19 cellular contexts compared by ENCODE assay signal in genomic region chr3:157146664-157147082, GRCh38. TPM values are rescaled to one million over a fixed set of nuclear protein-coding genes. Genes with fewer than 3 reads are reported as not detected.
DNase-seq lines count a peak whose midpoint lies in the region; ATAC-seq, FAIRE-seq and TF ChIP-seq lines count a peak whose summit lies in the region.
"Had no signal": no experiment of that assay in that cellular context is flagged by ENCODE, and none has a peak within 500 bp of the region (broad histone marks: within the 10 kb centered on the region; RNA-seq: fewer than 3 reads in every experiment).

No MANE protein-coding gene starts in this region.

- no peaks in the 10 kb centered on the region for H3K23me2 ChIP-seq in H1 (ENCODE audit: low read depth, low read length)

- no peak overlapping the region for H2BK5ac ChIP-seq in H1 (ENCODE audit: low read depth, low read length)

- H3K14ac ChIP-seq in H1 (ENCODE audit: insufficient read length): no peak overlapping the region

- H3K79me1 ChIP-seq in H1 (ENCODE audit: low read depth, low read length): no peaks in the 10 kb centered on the region

- H3K4ac ChIP-seq in H1 (replicated peaks; ENCODE audit: insufficient read length, low read depth, low read length): no peak overlapping the region

- no peak overlapping the region for H3K4me3 ChIP-seq in H1 (ENCODE audit: extremely low read depth in 1 of 4, insufficient read depth in 2 of 4, low read depth in 3 of 4, low read length in 4 of 4)
- H3K4me3 ChIP-seq: dorsolateral prefrontal cortex, SJSA1, stomach, vagina had no signal

- no peak overlapping the region for H2BK15ac ChIP-seq in H1 (ENCODE audit: low read length)

- H3K36me3 ChIP-seq in H1 (ENCODE audit: control insufficient read depth in 2 of 4, insufficient read depth in 4 of 4, low read length in 3 of 4): peaks cover 26 to 73% (median 51%) of the 10 kb centered on the region in 4 experiments

- intact Hi-C loops in activated T-helper 1 cell treated with anti-CD3 and anti-CD28 coated beads, Interleukin-12 subunit alpha, Interleukin-12 subunit beta, Interleukin-2, Interleukin-4 antibody, amounts not matched to agents 30 ng/mL and 10 ng/mL and 1 ng/mL, durations not matched to agents 14 hours and 24 hours and 36 hours (cut with micrococcal nuclease): no loop called here

- no peak for TF ChIP-seq EP300 in H1 (IDR thresholded peaks at IDR 0.05; ENCODE audit: borderline replicate concordance in 1 of 2, low read depth in 2 of 2, low read length in 2 of 2)

- POLR2A ChIA-PET in H1 (lab: Charles Lee; ENCODE audit: partially characterized antibody): interaction anchor here (0.6 to 7.4 kb wide), 9 partner anchors 8 to 1015 kb away, joined by 3 to 50 read pairs (median 5); partner anchors contain the start of gene CCNL1

- H3K79me2 ChIP-seq in H1 (ENCODE audit: control insufficient read depth in 1 of 2, insufficient read depth in 2 of 2, low read length in 2 of 2): no peaks in the 10 kb centered on the region

- TF ChIP-seq CTCF in H1 (IDR thresholded peaks at IDR 0.05; ENCODE audit: control extremely low read depth in 1 of 3, insufficient read depth in 1 of 3, low read depth in 1 of 3, low read length in 3 of 3): no peak

- no peaks in the 10 kb centered on the region for H3K27me3 Mint-ChIP-seq in activated T-helper 1 cell treated with anti-CD3 and anti-CD28 coated beads, Interleukin-12 subunit alpha, Interleukin-12 subunit beta, Interleukin-2, Interleukin-4 antibody, amounts not matched to agents 30 ng/mL and 10 ng/mL and 1 ng/mL, durations not matched to agents 14 hours and 24 hours and 36 hours (ENCODE audit: insufficient read depth)
- H3K27me3 Mint-ChIP-seq in stimulated activated memory B cell treated with anti-CD40 and anti-IgM and Interleukin-4, amounts not matched to agents 10 μg/mL and 1 μg/mL and 100 μg/mL, for 72 hours: no peaks in the 10 kb centered on the region
- H3K27me3 Mint-ChIP-seq: brain had no signal

- TF ChIP-seq POLR2A in H1 (IDR thresholded peaks at IDR 0.05; ENCODE audit: control extremely low read depth in 1 of 2, low read depth in 2 of 2, low read length in 2 of 2): no peak

- H3K56ac ChIP-seq in H1 (replicated peaks; ENCODE audit: insufficient read length, low read depth, low read length): no peak overlapping the region

- H4K20me1 ChIP-seq in H1 (replicated peaks in 1 of 2; ENCODE audit: control insufficient read depth in 1 of 2, insufficient read depth in 2 of 2, low read length in 2 of 2): peaks cover 4 to 5% of the 10 kb centered on the region in 2 experiments

- H3K4me1 ChIP-seq in H1 (replicated peaks in 1 of 4; ENCODE audit: control insufficient read depth in 3 of 4, insufficient read depth in 4 of 4, low read length in 3 of 4): no peaks in the 10 kb centered on the region
- H3K4me1 ChIP-seq: SJSA1, vagina had no signal

- H3K18ac ChIP-seq in H1 (ENCODE audit: extremely low read depth, low read length): no peak overlapping the region

- H3K4me1 Mint-ChIP-seq in stimulated activated effector memory CD8-positive, alpha-beta T cell treated with anti-CD3 and anti-CD28 coated beads, Interleukin-12 subunit alpha, Interleukin-12 subunit beta, amount 100 ng/mL, for 72 hours: peaks cover 19% of the 10 kb centered on the region
- peaks cover 22% of the 10 kb centered on the region for H3K4me1 Mint-ChIP-seq in activated T-helper 1 cell treated with anti-CD3 and anti-CD28 coated beads, Interleukin-12 subunit alpha, Interleukin-12 subunit beta, Interleukin-2, Interleukin-4 antibody, amounts not matched to agents 30 ng/mL and 10 ng/mL and 1 ng/mL, durations not matched to agents 14 hours and 24 hours and 36 hours (ENCODE audit: low read depth)
- peaks cover 16% of the 10 kb centered on the region for H3K4me1 Mint-ChIP-seq in stimulated activated memory B cell treated with anti-CD40 and anti-IgM and Interleukin-4, amounts not matched to agents 10 μg/mL and 1 μg/mL and 100 μg/mL, for 72 hours

- H2BK12ac ChIP-seq in H1 (ENCODE audit: low read depth, low read length): no peak overlapping the region

- H2BK120ac ChIP-seq in H1 (replicated peaks; ENCODE audit: low read depth, low read length): no peak overlapping the region

- H3K9me3 ChIP-seq in H1 (ENCODE audit: insufficient read depth in 2 of 2, low read depth in 1 of 2, low read length in 1 of 2): no peaks in the 10 kb centered on the region
- H3K9me3 ChIP-seq: SJSA1, stomach, vagina had no signal

- no peak overlapping the region for H2AFZ ChIP-seq in H1 (ENCODE audit: low read length)

- FAIRE-seq in H1 (lab: Jason Lieb, UNC): no peak
- FAIRE-seq: GM18507 had no signal

- H3K4me2 ChIP-seq in H1 (ENCODE audit: insufficient read depth in 1 of 2, low read depth in 2 of 2, low read length in 2 of 2): no peak overlapping the region

- CTCF ChIA-PET in H1 (lab: Charles Lee; ENCODE audit: partially characterized antibody): interaction anchor here (0.5 to 36.5 kb wide), 4 partner anchors 9 to 473 kb away, joined by 3 to 1014 read pairs (median 10); no protein-coding TSS in a partner anchor

- peak overlapping the region; percentile 39 to 75 for H3K27ac Mint-ChIP-seq in activated naive CD4-positive, alpha-beta T cell treated with anti-CD3 and anti-CD28 coated beads, Interleukin-2, amount 50 U/mL, for 72 hours
- peak overlapping the region; percentile 69 for H3K27ac Mint-ChIP-seq in stimulated activated effector memory CD8-positive, alpha-beta T cell treated with anti-CD3 and anti-CD28 coated beads, Interleukin-12 subunit alpha, Interleukin-12 subunit beta, amount 100 ng/mL, for 72 hours
- H3K27ac Mint-ChIP-seq in activated T-helper 1 cell treated with anti-CD3 and anti-CD28 coated beads, Interleukin-12 subunit alpha, Interleukin-12 subunit beta, Interleukin-2, Interleukin-4 antibody, amounts not matched to agents 30 ng/mL and 10 ng/mL and 1 ng/mL, durations not matched to agents 14 hours and 24 hours and 36 hours: no peak overlapping the region
- H3K27ac Mint-ChIP-seq in stimulated activated memory B cell treated with anti-CD40 and anti-IgM and Interleukin-4, amounts not matched to agents 10 μg/mL and 1 μg/mL and 100 μg/mL, for 72 hours: no peak overlapping the region

- H3K36me3 Mint-ChIP-seq in activated naive CD4-positive, alpha-beta T cell treated with anti-CD3 and anti-CD28 coated beads, Interleukin-2, amount 50 U/mL, for 72 hours: peaks cover 8 to 46% of the 10 kb centered on the region in 2 donors
- peaks cover 100% of the 10 kb centered on the region for H3K36me3 Mint-ChIP-seq in stimulated activated effector memory CD8-positive, alpha-beta T cell treated with anti-CD3 and anti-CD28 coated beads, Interleukin-12 subunit alpha, Interleukin-12 subunit beta, amount 100 ng/mL, for 72 hours
- peaks cover 72% of the 10 kb centered on the region for H3K36me3 Mint-ChIP-seq in activated T-helper 1 cell treated with anti-CD3 and anti-CD28 coated beads, Interleukin-12 subunit alpha, Interleukin-12 subunit beta, Interleukin-2, Interleukin-4 antibody, amounts not matched to agents 30 ng/mL and 10 ng/mL and 1 ng/mL, durations not matched to agents 14 hours and 24 hours and 36 hours (ENCODE audit: low read depth)
- peaks cover 76% of the 10 kb centered on the region for H3K36me3 Mint-ChIP-seq in stimulated activated memory B cell treated with anti-CD40 and anti-IgM and Interleukin-4, amounts not matched to agents 10 μg/mL and 1 μg/mL and 100 μg/mL, for 72 hours

- no peak overlapping the region for H4K91ac ChIP-seq in H1 (replicated peaks; ENCODE audit: insufficient read length, low read length)

- H2BK20ac ChIP-seq in H1 (ENCODE audit: low read length): no peak overlapping the region

- H2AK5ac ChIP-seq in H1 (ENCODE audit: low read depth, low read length): no peak overlapping the region

- H3K27me3 ChIP-seq in H1 (replicated peaks in 1 of 4; ENCODE audit: control insufficient read depth in 3 of 4, extremely low read depth in 1 of 4, insufficient read depth in 3 of 4, low read length in 3 of 4): no peaks in the 10 kb centered on the region
- H3K27me3 ChIP-seq: dorsolateral prefrontal cortex, stomach, vagina had no signal

- H3K27ac ChIP-seq in H1 (ENCODE audit: low read depth, low read length): no peak overlapping the region
- H3K27ac ChIP-seq: dorsolateral prefrontal cortex, SJSA1, stomach, vagina had no signal

- no peak overlapping the region for H3K9ac ChIP-seq in H1 (replicated peaks in 1 of 4; ENCODE audit: extremely low read depth in 1 of 4, low read depth in 3 of 4, low read length in 3 of 4)

- H4K5ac ChIP-seq in H1 (ENCODE audit: insufficient read length, low read depth, low read length): no peak overlapping the region

- no peak for DNase-seq in activated naive CD4-positive, alpha-beta T cell treated with anti-CD3 and anti-CD28 coated beads, Interleukin-2, amount 50 U/mL, for 72 hours (ENCODE audit: low spot score in 2 of 2)
- no peak for DNase-seq in activated naive CD4-positive, alpha-beta T cell treated with anti-CD3 and anti-CD28 coated beads, Interleukin-2, amount 50 U/mL, for 16 hours
- DNase-seq in NAMALWA (ENCODE audit: low spot score): peak; percentile 52
- no peak for DNase-seq in H1 (ENCODE audit: low read depth in 1 of 2, low spot score in 2 of 2)
- no peak for DNase-seq in stimulated activated effector memory CD8-positive, alpha-beta T cell treated with anti-CD3 and anti-CD28 coated beads, Interleukin-12 subunit alpha, Interleukin-12 subunit beta, amount 100 ng/mL, for 72 hours (ENCODE audit: low spot score in 2 of 2)
- no peak for DNase-seq in activated T-helper 1 cell treated with anti-CD3 and anti-CD28 coated beads, Interleukin-12 subunit alpha, Interleukin-12 subunit beta, Interleukin-2, Interleukin-4 antibody, amounts not matched to agents 30 ng/mL and 10 ng/mL and 1 ng/mL, durations not matched to agents 14 hours and 24 hours and 36 hours (ENCODE audit: low spot score)
- no peak for DNase-seq in NCI-H345 (lab: John Stamatoyannopoulos, UW)
- DNase-seq: activated CD4-positive, alpha-beta T cell treated with anti-CD3 and anti-CD28 coated beads, Interleukin-2, amount 50 U/mL, for 48 hours; activated effector memory CD4-positive, alpha-beta T cell treated with Interleukin-2 at 50 U/mL for 16 hours; dorsolateral prefrontal cortex; hypothalamus; NCI-H1930; NCI-H524; stomach had no signal

- H3K9me3 Mint-ChIP-seq in activated naive CD4-positive, alpha-beta T cell treated with anti-CD3 and anti-CD28 coated beads, Interleukin-2, amount 50 U/mL, for 72 hours: no peaks in the 10 kb centered on the region
- H3K9me3 Mint-ChIP-seq in stimulated activated effector memory CD8-positive, alpha-beta T cell treated with anti-CD3 and anti-CD28 coated beads, Interleukin-12 subunit alpha, Interleukin-12 subunit beta, amount 100 ng/mL, for 72 hours: no peaks in the 10 kb centered on the region
- no peaks in the 10 kb centered on the region for H3K9me3 Mint-ChIP-seq in activated T-helper 1 cell treated with anti-CD3 and anti-CD28 coated beads, Interleukin-12 subunit alpha, Interleukin-12 subunit beta, Interleukin-2, Interleukin-4 antibody, amounts not matched to agents 30 ng/mL and 10 ng/mL and 1 ng/mL, durations not matched to agents 14 hours and 24 hours and 36 hours
- H3K9me3 Mint-ChIP-seq in stimulated activated memory B cell treated with anti-CD40 and anti-IgM and Interleukin-4, amounts not matched to agents 10 μg/mL and 1 μg/mL and 100 μg/mL, for 72 hours: no peaks in the 10 kb centered on the region
- H3K9me3 Mint-ChIP-seq: brain had no signal

- no peak overlapping the region for H3K23ac ChIP-seq in H1 (ENCODE audit: insufficient read length)

- no peak overlapping the region for H3K4me3 Mint-ChIP-seq in stimulated activated effector memory CD8-positive, alpha-beta T cell treated with anti-CD3 and anti-CD28 coated beads, Interleukin-12 subunit alpha, Interleukin-12 subunit beta, amount 100 ng/mL, for 72 hours
- no peak overlapping the region for H3K4me3 Mint-ChIP-seq in activated T-helper 1 cell treated with anti-CD3 and anti-CD28 coated beads, Interleukin-12 subunit alpha, Interleukin-12 subunit beta, Interleukin-2, Interleukin-4 antibody, amounts not matched to agents 30 ng/mL and 10 ng/mL and 1 ng/mL, durations not matched to agents 14 hours and 24 hours and 36 hours
- no peak overlapping the region for H3K4me3 Mint-ChIP-seq in stimulated activated memory B cell treated with anti-CD40 and anti-IgM and Interleukin-4, amounts not matched to agents 10 μg/mL and 1 μg/mL and 100 μg/mL, for 72 hours
- H3K4me3 Mint-ChIP-seq: brain had no signal

- no peak for ATAC-seq in activated naive CD4-positive, alpha-beta T cell treated with anti-CD3 and anti-CD28 coated beads, Interleukin-2, amount 50 U/mL, for 72 hours
- no peak for ATAC-seq in stimulated activated effector memory CD8-positive, alpha-beta T cell treated with anti-CD3 and anti-CD28 coated beads, Interleukin-12 subunit alpha, Interleukin-12 subunit beta, amount 100 ng/mL, for 72 hours
- ATAC-seq in stimulated activated memory B cell treated with anti-CD40 and anti-IgM and Interleukin-4, amounts not matched to agents 10 μg/mL and 1 μg/mL and 100 μg/mL, for 72 hours: no peak

- no peak for TF ChIP-seq RAD21 in H1 (IDR thresholded peaks at IDR 0.05 in 1 of 2, conservative IDR thresholded peaks at IDR 0.05 in 1 of 2; ENCODE audit: low read depth in 2 of 2, low read length in 2 of 2)

- no peak overlapping the region for H4K8ac ChIP-seq in H1 (ENCODE audit: extremely low read depth, insufficient read depth, low read length)

RNA-seq across cellular contexts. Expression of gene CCNL1, which starts 13.3 kb away (rescaled TPM):
- total RNA-seq in activated naive CD4-positive, alpha-beta T cell treated with anti-CD3 and anti-CD28 coated beads, Interleukin-2, amount 50 U/mL, for 72 hours: 100 to 1,000 TPM; 260 to 288 TPM
- 61.2 and 68.6 TPM in 2 replicates for total RNA-seq in H1 (2021; fragmentation: NEBNext Ultra II Directional; extraction: Animal tissue kit (Norgen Biotek cat#: 25700))
- polyA plus RNA-seq in H1 (2011; rRNA removed): 64.5 and 87.6 TPM in 2 replicates
- 68.4 TPM for polyA plus RNA-seq in H1 (2011; cell fraction: cytosol; rRNA removed)
- 330 TPM for polyA plus RNA-seq in H1 (2011; cell fraction: nucleus; rRNA removed)
- polyA plus RNA-seq in H1 (2012, experiment 1 of 2): 40.6 to 54.1 TPM (median 46.0 TPM) in 4 replicates
- polyA plus RNA-seq in H1 (2012, experiment 2 of 2): 3.7 TPM
- polyA plus RNA-seq in H1 (2013, experiment 1 of 2): 82.9 TPM
- polyA plus RNA-seq in H1 (2013, experiment 2 of 2): 66.2 TPM
- polyA minus RNA-seq in H1 (2011; rRNA and poly(A)+ RNA removed): 76.1 and 90.5 TPM in 2 replicates
- polyA minus RNA-seq in H1 (2011; cell fraction: cytosol; rRNA and poly(A)+ RNA removed): 78.8 TPM
- polyA minus RNA-seq in H1 (2011; cell fraction: nucleus; rRNA and poly(A)+ RNA removed): 499 TPM
- total RNA-seq in activated T-helper 1 cell treated with anti-CD3 and anti-CD28 coated beads, Interleukin-12 subunit alpha, Interleukin-12 subunit beta, Interleukin-2, Interleukin-4 antibody, amounts not matched to agents 30 ng/mL and 10 ng/mL and 1 ng/mL, durations not matched to agents 14 hours and 24 hours and 36 hours: 167 and 204 TPM in 2 replicates

Comparison
In these comparisons a context has a peak if more than half of its experiments do, and no peak if none do; other contexts are left out.
1. H3K27ac Mint-ChIP-seq: peak in activated naive CD4-positive, alpha-beta T cell treated with anti-CD3 and anti-CD28 coated beads, Interleukin-2, amount 50 U/mL, for 72 hours (2 of 2) and stimulated activated effector memory CD8-positive, alpha-beta T cell treated with anti-CD3 and anti-CD28 coated beads, Interleukin-12 subunit alpha, Interleukin-12 subunit beta, amount 100 ng/mL, for 72 hours (single experiment); none in activated T-helper 1 cell treated with anti-CD3 and anti-CD28 coated beads, Interleukin-12 subunit alpha, Interleukin-12 subunit beta, Interleukin-2, Interleukin-4 antibody, amounts not matched to agents 30 ng/mL and 10 ng/mL and 1 ng/mL, durations not matched to agents 14 hours and 24 hours and 36 hours (single experiment) and stimulated activated memory B cell treated with anti-CD40 and anti-IgM and Interleukin-4, amounts not matched to agents 10 μg/mL and 1 μg/mL and 100 μg/mL, for 72 hours (single experiment).